ENCODE assay signal across 18 cellular contexts in the genomic region with DNA sequence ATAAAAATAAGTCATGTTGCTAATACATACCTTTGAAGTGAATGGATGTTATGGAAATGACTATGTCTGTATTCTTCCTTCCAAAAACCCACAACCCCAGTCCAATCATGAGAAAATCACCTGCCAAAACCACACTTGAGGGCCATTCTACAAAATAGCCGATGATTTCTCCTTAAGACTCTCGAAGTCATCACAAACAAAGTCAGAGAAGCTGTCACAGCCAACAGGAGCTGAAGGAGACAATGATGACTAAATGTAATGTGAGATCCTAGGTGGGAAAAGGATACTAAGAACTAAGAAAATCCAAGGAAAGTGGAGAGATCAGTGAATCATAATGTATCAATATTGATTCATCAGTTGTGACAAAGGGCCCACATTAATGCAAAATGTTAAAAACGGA.
"Had no signal": no experiment of that assay in that cellular context is flagged by ENCODE, and none has a peak within 500 bp of the region (broad histone marks: within the 10 kb centered on the region; RNA-seq: fewer than 3 reads in every experiment).

No MANE protein-coding gene starts in this region.

- H3K4me2 ChIP-seq: hepatocyte had no signal

- H3K27me3 ChIP-seq: hepatocyte, neutrophil, pancreas, right atrium auricular region, tibial nerve had no signal

- H3K36me3 ChIP-seq: neutrophil, pancreas, right atrium auricular region, tibial nerve had no signal

- H3K4me3 ChIP-seq: coronary artery, hepatocyte, pancreas, psoas muscle, right atrium auricular region, tibial nerve had no signal

- ATAC-seq: activated CD8-positive, alpha-beta T cell treated with anti-CD3 and anti-CD28 coated beads, Interleukin-2, amount 10 ng/mL, durations not matched to agents 7 days and 5 days; natural killer cell treated with Interleukin-12 subunit alpha and Interleukin-12 subunit beta and Interleukin-15 and Interleukin-18, amount 100 ng/mL, for 72 hours; pancreas; psoas muscle; stimulated activated naive CD8-positive, alpha-beta T cell treated with anti-CD3 and anti-CD28 coated beads, Interleukin-15, amount 100 ng/mL, for 72 hours had no signal

- H3K9me3 ChIP-seq: neutrophil, pancreas, psoas muscle, right atrium auricular region, tibial nerve had no signal

- H3K79me2 ChIP-seq: hepatocyte had no signal

- DNase-seq: activated CD4-positive, alpha-beta T cell treated with anti-CD3 and anti-CD28 coated beads for 1 hour; activated CD4-positive, alpha-beta T cell treated with anti-CD3 and anti-CD28 coated beads, Interleukin-2, amount 50 U/mL, for 1 hour; activated CD8-positive, alpha-beta T cell treated with anti-CD3 and anti-CD28 coated beads, Interleukin-2, amount 10 ng/mL, durations not matched to agents 7 days and 5 days; activated gamma-delta T cell; anterior cingulate cortex; cerebellar nuclear complex; glutamatergic neuron; pancreas; psoas muscle; stimulated activated naive CD8-positive, alpha-beta T cell treated with anti-CD3 and anti-CD28 coated beads, Interleukin-15, amount 100 ng/mL, for 72 hours had no signal

- H3K4me1 ChIP-seq: pancreas, psoas muscle, right atrium auricular region, tibial nerve had no signal

- H3K27ac ChIP-seq: coronary artery, hepatocyte, neutrophil, pancreas, psoas muscle, right atrium auricular region, tibial nerve had no signal

- FAIRE-seq: pancreas, TTC549, urothelium cell line had no signal

- H2AFZ ChIP-seq: hepatocyte had no signal
